Comparison of ENCODE assay signal across 28 cellular contexts in the genomic region with DNA sequence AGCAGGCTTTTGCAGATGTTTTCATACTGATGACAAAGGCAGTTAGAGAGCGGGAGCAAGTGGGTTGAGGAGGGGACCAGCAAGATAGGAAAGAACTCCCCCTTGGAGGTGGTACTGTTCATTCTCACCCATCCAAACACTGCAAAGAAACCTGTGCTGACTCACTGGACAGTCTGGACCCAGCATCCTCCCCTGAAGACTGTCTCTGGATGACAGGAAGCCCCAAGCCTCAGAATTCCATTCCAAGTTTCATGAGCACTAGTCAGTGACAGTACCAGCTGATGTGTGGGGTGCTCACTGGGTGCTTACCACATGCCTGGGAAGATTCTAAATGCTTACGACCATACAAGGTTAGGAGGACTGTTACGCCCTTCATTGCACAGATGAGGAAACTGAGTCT.
"Had no signal": no experiment of that assay in that cellular context is flagged by ENCODE, and none has a peak within 500 bp of the region (broad histone marks: within the 10 kb centered on the region; RNA-seq: fewer than 3 reads in every experiment).

No MANE protein-coding gene starts in this region.

- H3K4me3 ChIP-seq: left lung, lower lobe of right lung, mucosa of descending colon, pancreas, prostate gland, sigmoid colon, spleen, tibial nerve, upper lobe of left lung, vagina had no signal

- H3K27ac Mint-ChIP-seq: naive thymus-derived CD4-positive, alpha-beta T cell; natural killer cell treated with Interleukin-12 subunit alpha and Interleukin-12 subunit beta and Interleukin-15 and Interleukin-18, amount 100 ng/mL, for 72 hours; stimulated activated effector memory CD8-positive, alpha-beta T cell treated with anti-CD3 and anti-CD28 coated beads, Interleukin-12 subunit alpha, Interleukin-12 subunit beta, amount 100 ng/mL, for 72 hours; stimulated activated naive CD8-positive, alpha-beta T cell treated with anti-CD3 and anti-CD28 coated beads, Interleukin-15, Interleukin-2, amounts not matched to agents 100 ng/mL and 50 ng/mL, for 24 hours had no signal

- H3K36me3 Mint-ChIP-seq: naive thymus-derived CD4-positive, alpha-beta T cell; natural killer cell treated with Interleukin-12 subunit alpha and Interleukin-12 subunit beta and Interleukin-15 and Interleukin-18, amount 100 ng/mL, for 72 hours; stimulated activated effector memory CD8-positive, alpha-beta T cell treated with anti-CD3 and anti-CD28 coated beads, Interleukin-12 subunit alpha, Interleukin-12 subunit beta, amount 100 ng/mL, for 72 hours had no signal

- H3K9me3 Mint-ChIP-seq: naive thymus-derived CD4-positive, alpha-beta T cell; natural killer cell treated with Interleukin-12 subunit alpha and Interleukin-12 subunit beta and Interleukin-15 and Interleukin-18, amount 100 ng/mL, for 72 hours; stimulated activated effector memory CD8-positive, alpha-beta T cell treated with anti-CD3 and anti-CD28 coated beads, Interleukin-12 subunit alpha, Interleukin-12 subunit beta, amount 100 ng/mL, for 72 hours; stimulated activated naive CD8-positive, alpha-beta T cell treated with anti-CD3 and anti-CD28 coated beads, Interleukin-15, Interleukin-2, amounts not matched to agents 100 ng/mL and 50 ng/mL, for 24 hours had no signal

- H3K27ac ChIP-seq: left lung, lower lobe of right lung, pancreas, prostate gland, sigmoid colon, spleen, tibial nerve, upper lobe of left lung, vagina had no signal

- H3K4me1 ChIP-seq: left lung, lower lobe of right lung, pancreas, prostate gland, sigmoid colon, tibial nerve, upper lobe of left lung, vagina had no signal

- H3K27me3 ChIP-seq: left lung, pancreas, spleen, tibial nerve, upper lobe of left lung, vagina had no signal

- H3K4me3 Mint-ChIP-seq: naive thymus-derived CD4-positive, alpha-beta T cell; natural killer cell treated with Interleukin-12 subunit alpha and Interleukin-12 subunit beta and Interleukin-15 and Interleukin-18, amount 100 ng/mL, for 72 hours; stimulated activated effector memory CD8-positive, alpha-beta T cell treated with anti-CD3 and anti-CD28 coated beads, Interleukin-12 subunit alpha, Interleukin-12 subunit beta, amount 100 ng/mL, for 72 hours; stimulated activated naive CD8-positive, alpha-beta T cell treated with anti-CD3 and anti-CD28 coated beads, Interleukin-15, Interleukin-2, amounts not matched to agents 100 ng/mL and 50 ng/mL, for 24 hours had no signal

- H3K9me3 ChIP-seq: left lung, lower lobe of right lung, mucosa of descending colon, pancreas, prostate gland, sigmoid colon, spleen, tibial nerve, upper lobe of left lung, vagina had no signal

- H3K36me3 ChIP-seq: left lung, lower lobe of right lung, pancreas, prostate gland, sigmoid colon, spleen, tibial nerve, upper lobe of left lung, vagina had no signal

- DNase-seq: hippocampal formation; kidney; left colon; lower lobe of right lung; mammary epithelial cell; mesenchymal stem cell; midbrain; mucosa of descending colon; naive thymus-derived CD4-positive, alpha-beta T cell; nucleus accumbens; pancreas; posterior cingulate gyrus; retina; right cardiac atrium; sigmoid colon; small intestine; spleen; stimulated activated CD4-positive, alpha-beta T cell treated with anti-CD3 and anti-CD28 coated beads, Interleukin-4, amount 100 ng/mL, for 24 hours; stimulated activated naive CD4-positive, alpha-beta T cell; substantia nigra; upper lobe of left lung had no signal

- H3K4me1 Mint-ChIP-seq: stimulated activated effector memory CD8-positive, alpha-beta T cell treated with anti-CD3 and anti-CD28 coated beads, Interleukin-12 subunit alpha, Interleukin-12 subunit beta, amount 100 ng/mL, for 72 hours had no signal
